ENCODE assay signal across 12 cellular contexts in genomic region chr6:153553627-153554026, GRCh38.
DNase-seq lines count a peak whose midpoint lies in the region; TF ChIP-seq lines count a peak whose summit lies in the region.
"Had no signal": no experiment of that assay in that cellular context is flagged by ENCODE, and none has a peak within 500 bp of the region (broad histone marks: within the 10 kb centered on the region; RNA-seq: fewer than 3 reads in every experiment).

No MANE protein-coding gene starts in this region.

- no peaks in the 10 kb centered on the region for H3K27me3 ChIP-seq in brain microvascular endothelial cell (replicated peaks)
- H3K27me3 ChIP-seq in neuronal stem cell (ENCODE audit: control insufficient read depth in 3 of 3, insufficient read depth in 3 of 3, low read depth in 1 of 3, low read length in 3 of 3), result no peaks in the 10 kb centered on the region
- H3K27me3 ChIP-seq: colonic mucosa had no signal

- peaks cover 1% of the 10 kb centered on the region for H3K79me1 ChIP-seq in neuronal stem cell (ENCODE audit: low read depth, low read length)

- H3K27ac ChIP-seq in brain microvascular endothelial cell, result no peak overlapping the region
- H3K27ac ChIP-seq in neuronal stem cell (replicated peaks; ENCODE audit: low read length), result no peak overlapping the region
- H3K27ac ChIP-seq: A549, colonic mucosa had no signal

- no peaks in the 10 kb centered on the region for H3K9me3 ChIP-seq in neuronal stem cell (replicated peaks in 1 of 2; ENCODE audit: control insufficient read depth in 2 of 2, insufficient read depth in 1 of 2, low read depth in 1 of 2, low read length in 2 of 2)
- H3K9me3 ChIP-seq: A549, colonic mucosa had no signal

- H3K23ac ChIP-seq in neuronal stem cell (ENCODE audit: low read depth, low read length, poor library complexity), result no peak overlapping the region

- H3K4me1 ChIP-seq in neuronal stem cell (ENCODE audit: control insufficient read depth in 2 of 2, insufficient read depth in 1 of 2, low read depth in 1 of 2, low read length in 2 of 2), result no peaks in the 10 kb centered on the region
- H3K4me1 ChIP-seq: A549, colonic mucosa had no signal

- H2AFZ ChIP-seq in neuronal stem cell (ENCODE audit: low read length), result no peak overlapping the region

- TF ChIP-seq CTCF in LNCaP clone FGC (IDR thresholded peaks at IDR 0.05; ENCODE audit: control insufficient read depth, extremely low read depth, insufficient read depth) (peak; percentile 79), brain microvascular endothelial cell (IDR thresholded peaks at IDR 0.05; ENCODE audit: low read depth, low read length, missing control alignments) (peak; percentile 70)

- no peak overlapping the region for H3K18ac ChIP-seq in neuronal stem cell (ENCODE audit: low read length)

- WGBS in neuronal stem cell (ENCODE audit: extremely low coverage in 2 of 2, insufficient read length in 2 of 2, insufficient replicate concordance in 1 of 2), 2 donors, result no CpG with 5 or more reads among the region's 1 CpG

- peak; percentile 3 to 77 (median 35) for DNase-seq in NCI-H1417 (lab: John Stamatoyannopoulos, UW)
- no peak for DNase-seq in NCI-H1417 treated with DMSO at 0.1 percent for 48 hours (lab: John Stamatoyannopoulos, UW)
- DNase-seq in LNCaP clone FGC (ENCODE audit: low read depth), result peak; percentile 32
- DNase-seq in brain microvascular endothelial cell, result peak; percentile 12
- peak; percentile 33 for DNase-seq in neuronal stem cell (ENCODE audit: low spot score)
- DNase-seq in inferior parietal cortex (ENCODE audit: extremely low spot score), result no peak
- DNase-seq in activated CD4-positive, alpha-beta T cell treated with anti-CD3 and anti-CD28 coated beads for 4 hours, result no peak
- no peak for DNase-seq in NK-92 treated with Interleukin-12 subunit alpha and Interleukin-12 subunit beta, amount 100 ng/mL, for 24 hours (lab: John Stamatoyannopoulos, UW)
- DNase-seq: activated CD4-positive, alpha-beta T cell treated with anti-CD3 and anti-CD28 coated beads, Interleukin-2, amount 50 U/mL, for 4 hours; colonic mucosa; NCI-H226 had no signal

- H3K4me3 ChIP-seq in LNCaP clone FGC (ENCODE audit: low read depth, low read length), result no peak overlapping the region
- H3K4me3 ChIP-seq in brain microvascular endothelial cell (ENCODE audit: low read depth, low read length), result no peak overlapping the region
- no peak overlapping the region for H3K4me3 ChIP-seq in neuronal stem cell (ENCODE audit: low read length in 2 of 2)
- H3K4me3 ChIP-seq: A549, colonic mucosa had no signal

- H2BK15ac ChIP-seq in neuronal stem cell (ENCODE audit: low read length), result no peak overlapping the region

- no peak overlapping the region for H3K4me2 ChIP-seq in neuronal stem cell (ENCODE audit: insufficient read depth, low read length, poor library complexity, severe bottlenecking)
- H3K4me2 ChIP-seq: A549 had no signal

- no peak overlapping the region for H2BK12ac ChIP-seq in neuronal stem cell (ENCODE audit: low read length)

- H2BK5ac ChIP-seq in neuronal stem cell (ENCODE audit: low read length), result no peak overlapping the region

- in situ Hi-C loops in brain microvascular endothelial cell (cut with HindIII; ENCODE audit: low pct_ligation_motif_present, low sequenced_read_pairs), result no loop called here

- H3K14ac ChIP-seq in neuronal stem cell (ENCODE audit: low read length), result no peak overlapping the region

- H2BK120ac ChIP-seq in neuronal stem cell (ENCODE audit: low read depth, low read length), result no peak overlapping the region

- H4K8ac ChIP-seq in neuronal stem cell (ENCODE audit: low read depth, low read length), result no peak overlapping the region

- H3K36me3 ChIP-seq in brain microvascular endothelial cell (replicated peaks), result no peaks in the 10 kb centered on the region
- no peaks in the 10 kb centered on the region for H3K36me3 ChIP-seq in neuronal stem cell (replicated peaks in 1 of 2; ENCODE audit: control insufficient read depth in 2 of 2, insufficient read depth in 2 of 2, low read length in 2 of 2)
- H3K36me3 ChIP-seq: colonic mucosa had no signal

- H3K9ac ChIP-seq in neuronal stem cell (ENCODE audit: low read depth, low read length, poor library complexity), result no peak overlapping the region

- H2AK5ac ChIP-seq in neuronal stem cell (ENCODE audit: low read depth, low read length), result no peak overlapping the region

- H3K4ac ChIP-seq in neuronal stem cell (ENCODE audit: low read length), result no peak overlapping the region

- no peak overlapping the region for H4K91ac ChIP-seq in neuronal stem cell (ENCODE audit: low read depth, low read length, poor library complexity)

Comparison
In these comparisons a context has a peak if more than half of its experiments do, and no peak if none do; other contexts are left out.
1. DNase-seq: peak in NCI-H1417 (3 of 3), LNCaP clone FGC (single experiment), brain microvascular endothelial cell (single experiment) and neuronal stem cell (single experiment); none in NCI-H1417 treated with DMSO at 0.1 percent for 48 hours (single experiment), inferior parietal cortex (single experiment), activated CD4-positive, alpha-beta T cell treated with anti-CD3 and anti-CD28 coated beads for 4 hours (0 of 2) and NK-92 treated with Interleukin-12 subunit alpha and Interleukin-12 subunit beta, amount 100 ng/mL, for 24 hours (single experiment).